Comparison of ENCODE assay signal across 19 cellular contexts in genomic region chr17:14037453-14037852, GRCh38.
"Had no signal": no experiment of that assay in that cellular context is flagged by ENCODE, and none has a peak within 500 bp of the region (broad histone marks: within the 10 kb centered on the region; RNA-seq: fewer than 3 reads in every experiment).

No MANE protein-coding gene starts in this region.

- H3K27ac Mint-ChIP-seq: mesothelial cell of epicardium; naive B cell; natural killer cell treated with Interleukin-12 subunit alpha and Interleukin-12 subunit beta and Interleukin-15 and Interleukin-18, amount 100 ng/mL, for 72 hours; stimulated activated naive B cell treated with anti-CD40 and anti-IgM and Interleukin-4, amounts not matched to agents 10 μg/mL and 1 μg/mL and 100 μg/mL, for 72 hours had no signal

- H3K4me3 Mint-ChIP-seq: immature natural killer cell; mesothelial cell of epicardium; naive B cell; natural killer cell treated with Interleukin-12 subunit alpha and Interleukin-12 subunit beta and Interleukin-15 and Interleukin-18, amount 100 ng/mL, for 72 hours; neural crest cell; stimulated activated naive B cell treated with anti-CD40 and anti-IgM and Interleukin-4, amounts not matched to agents 10 μg/mL and 1 μg/mL and 100 μg/mL, for 72 hours had no signal

- H3K27me3 Mint-ChIP-seq: naive B cell; natural killer cell treated with Interleukin-12 subunit alpha and Interleukin-12 subunit beta and Interleukin-15 and Interleukin-18, amount 100 ng/mL, for 72 hours; stimulated activated naive B cell treated with anti-CD40 and anti-IgM and Interleukin-4, amounts not matched to agents 10 μg/mL and 1 μg/mL and 100 μg/mL, for 72 hours had no signal

- DNase-seq: dorsolateral prefrontal cortex; effector CD4-positive, alpha-beta T cell; hypothalamus; immature natural killer cell; islet precursor cell; mucosa of descending colon; naive B cell; pancreas; right lobe of liver; small intestine; stimulated activated CD4-positive, alpha-beta T cell treated with anti-CD3 and anti-CD28 coated beads, Interleukin-15, amount 100 ng/mL, for 24 hours; stimulated activated CD4-positive, alpha-beta T cell treated with anti-CD3 and anti-CD28 coated beads, Interleukin-2, amount 100 ng/mL, for 48 hours; stimulated activated naive B cell treated with anti-CD40 and anti-IgM and Interleukin-4, amounts not matched to agents 10 μg/mL and 1 μg/mL and 100 μg/mL, for 72 hours; stomach; thyroid gland; trophoblast cell had no signal

- H3K9me3 Mint-ChIP-seq: immature natural killer cell; natural killer cell treated with Interleukin-12 subunit alpha and Interleukin-12 subunit beta and Interleukin-15 and Interleukin-18, amount 100 ng/mL, for 72 hours had no signal

- ATAC-seq: mucosa of descending colon; natural killer cell treated with Interleukin-12 subunit alpha and Interleukin-12 subunit beta and Interleukin-15 and Interleukin-18, amount 100 ng/mL, for 72 hours; pancreas; right lobe of liver; stimulated activated naive B cell treated with anti-CD40 and anti-IgM and Interleukin-4, amounts not matched to agents 10 μg/mL and 1 μg/mL and 100 μg/mL, for 72 hours had no signal

- H3K4me1 Mint-ChIP-seq: mesothelial cell of epicardium had no signal
